1 cellular context compared by ENCODE assay signal in the genomic region with DNA sequence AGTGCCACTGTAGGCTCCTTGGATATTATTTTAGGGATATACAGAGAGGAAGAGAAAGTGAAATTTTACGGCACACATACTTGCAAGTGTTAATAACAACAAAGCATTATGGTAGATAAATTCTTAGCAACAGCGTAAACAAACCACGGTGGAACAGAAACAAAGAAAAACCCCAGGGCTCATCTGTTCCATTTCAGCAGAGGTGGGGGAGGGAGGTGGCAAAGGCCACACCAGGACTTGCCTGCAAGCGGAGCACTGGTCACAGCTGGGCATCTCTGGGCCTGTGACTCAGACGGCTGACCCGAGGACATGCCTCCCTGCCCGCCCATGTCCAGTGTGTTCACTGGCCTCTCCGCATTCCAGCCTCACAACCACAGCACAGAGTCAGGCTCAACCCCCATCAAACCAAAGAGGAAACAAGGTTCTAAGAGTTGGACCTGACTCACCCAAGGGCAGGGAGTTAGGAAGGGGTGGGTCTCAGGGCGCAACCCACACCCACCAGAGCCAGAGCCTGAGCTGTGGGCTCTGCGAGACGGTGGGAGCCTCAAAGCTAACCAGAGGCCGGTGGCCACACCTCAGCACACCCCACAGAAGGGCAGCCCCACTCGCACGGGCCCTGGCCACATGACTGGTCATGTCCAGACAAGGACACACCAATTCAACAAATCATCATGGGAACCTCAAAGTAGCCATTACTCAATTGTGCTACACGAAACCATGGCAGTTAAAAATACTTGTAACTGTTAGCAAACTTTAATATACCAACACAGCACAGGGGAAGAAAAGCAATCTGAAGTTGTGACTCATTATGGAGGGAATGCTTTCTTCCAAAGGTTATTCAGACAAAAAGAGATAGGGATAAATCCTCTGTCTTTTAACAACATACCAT.
TF ChIP-seq lines count a peak whose summit lies in the region.

No MANE protein-coding gene starts in this region.

TF ChIP-seq in HepG2, 621 proteins besides CTCF, POLR2A, EP300 and RAD21 (continued from another document):
- TF ChIP-seq, protein P1, sequence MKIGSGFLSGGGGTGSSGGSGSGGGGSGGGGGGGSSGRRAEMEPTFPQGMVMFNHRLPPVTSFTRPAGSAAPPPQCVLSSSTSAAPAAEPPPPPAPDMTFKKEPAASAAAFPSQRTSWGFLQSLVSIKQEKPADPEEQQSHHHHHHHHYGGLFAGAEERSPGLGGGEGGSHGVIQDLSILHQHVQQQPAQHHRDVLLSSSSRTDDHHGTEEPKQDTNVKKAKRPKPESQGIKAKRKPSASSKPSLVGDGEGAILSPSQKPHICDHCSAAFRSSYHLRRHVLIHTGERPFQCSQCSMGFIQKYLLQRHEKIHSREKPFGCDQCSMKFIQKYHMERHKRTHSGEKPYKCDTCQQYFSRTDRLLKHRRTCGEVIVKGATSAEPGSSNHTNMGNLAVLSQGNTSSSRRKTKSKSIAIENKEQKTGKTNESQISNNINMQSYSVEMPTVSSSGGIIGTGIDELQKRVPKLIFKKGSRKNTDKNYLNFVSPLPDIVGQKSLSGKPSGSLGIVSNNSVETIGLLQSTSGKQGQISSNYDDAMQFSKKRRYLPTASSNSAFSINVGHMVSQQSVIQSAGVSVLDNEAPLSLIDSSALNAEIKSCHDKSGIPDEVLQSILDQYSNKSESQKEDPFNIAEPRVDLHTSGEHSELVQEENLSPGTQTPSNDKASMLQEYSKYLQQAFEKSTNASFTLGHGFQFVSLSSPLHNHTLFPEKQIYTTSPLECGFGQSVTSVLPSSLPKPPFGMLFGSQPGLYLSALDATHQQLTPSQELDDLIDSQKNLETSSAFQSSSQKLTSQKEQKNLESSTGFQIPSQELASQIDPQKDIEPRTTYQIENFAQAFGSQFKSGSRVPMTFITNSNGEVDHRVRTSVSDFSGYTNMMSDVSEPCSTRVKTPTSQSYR (CRISPR knock-in tag; IDR thresholded peaks at IDR 0.05; ENCODE audit: borderline replicate concordance), result peak; percentile 90
- TF ChIP-seq ZBTB3 (CRISPR knock-in tag; IDR thresholded peaks at IDR 0.05; ENCODE audit: borderline replicate concordance, low read depth), result no peak
- no peak for TF ChIP-seq ZC3H13 (CRISPR knock-in tag; IDR thresholded peaks at IDR 0.05)
- 0 out of 2 replicates have a peak, but pooled peaks have one; percentile 55 for TF ChIP-seq AHR (CRISPR knock-in tag; IDR thresholded peaks at IDR 0.05)
- TF ChIP-seq U2AF1 (optimal IDR thresholded peaks at IDR 0.05; ENCODE audit: low read depth, low read length), result peak; percentile 60
- TF ChIP-seq ATM (IDR thresholded peaks at IDR 0.05; ENCODE audit: borderline replicate concordance), result no peak
- no peak for TF ChIP-seq PAWR (CRISPR knock-in tag; IDR thresholded peaks at IDR 0.05; ENCODE audit: borderline replicate concordance)
- TF ChIP-seq TGIF2 (CRISPR knock-in tag; IDR thresholded peaks at IDR 0.05), result peak; percentile 53; the same call in 1 of the 2 replicates
- no peak for TF ChIP-seq CENPT (CRISPR knock-in tag; IDR thresholded peaks at IDR 0.05; ENCODE audit: low read depth)
- TF ChIP-seq ZNF564 (CRISPR knock-in tag; IDR thresholded peaks at IDR 0.05), result no peak
- TF ChIP-seq ZNF207 (IDR thresholded peaks at IDR 0.05; ENCODE audit: borderline replicate concordance), result no peak
- TF ChIP-seq ZNF20 (CRISPR knock-in tag; IDR thresholded peaks at IDR 0.05), result no peak
- TF ChIP-seq RFX1 (IDR thresholded peaks at IDR 0.05), result peak; percentile 44; the same call in 1 of the 2 replicates
- TF ChIP-seq ZFP90 (CRISPR knock-in tag; IDR thresholded peaks at IDR 0.05; ENCODE audit: borderline replicate concordance), result peak; percentile 74; the same call in 1 of the 2 replicates
- TF ChIP-seq, protein P2, sequence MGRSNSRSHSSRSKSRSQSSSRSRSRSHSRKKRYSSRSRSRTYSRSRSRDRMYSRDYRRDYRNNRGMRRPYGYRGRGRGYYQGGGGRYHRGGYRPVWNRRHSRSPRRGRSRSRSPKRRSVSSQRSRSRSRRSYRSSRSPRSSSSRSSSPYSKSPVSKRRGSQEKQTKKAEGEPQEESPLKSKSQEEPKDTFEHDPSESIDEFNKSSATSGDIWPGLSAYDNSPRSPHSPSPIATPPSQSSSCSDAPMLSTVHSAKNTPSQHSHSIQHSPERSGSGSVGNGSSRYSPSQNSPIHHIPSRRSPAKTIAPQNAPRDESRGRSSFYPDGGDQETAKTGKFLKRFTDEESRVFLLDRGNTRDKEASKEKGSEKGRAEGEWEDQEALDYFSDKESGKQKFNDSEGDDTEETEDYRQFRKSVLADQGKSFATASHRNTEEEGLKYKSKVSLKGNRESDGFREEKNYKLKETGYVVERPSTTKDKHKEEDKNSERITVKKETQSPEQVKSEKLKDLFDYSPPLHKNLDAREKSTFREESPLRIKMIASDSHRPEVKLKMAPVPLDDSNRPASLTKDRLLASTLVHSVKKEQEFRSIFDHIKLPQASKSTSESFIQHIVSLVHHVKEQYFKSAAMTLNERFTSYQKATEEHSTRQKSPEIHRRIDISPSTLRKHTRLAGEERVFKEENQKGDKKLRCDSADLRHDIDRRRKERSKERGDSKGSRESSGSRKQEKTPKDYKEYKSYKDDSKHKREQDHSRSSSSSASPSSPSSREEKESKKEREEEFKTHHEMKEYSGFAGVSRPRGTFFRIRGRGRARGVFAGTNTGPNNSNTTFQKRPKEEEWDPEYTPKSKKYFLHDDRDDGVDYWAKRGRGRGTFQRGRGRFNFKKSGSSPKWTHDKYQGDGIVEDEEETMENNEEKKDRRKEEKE (IDR thresholded peaks at IDR 0.05), result no peak
- no peak for TF ChIP-seq ZNF484 (CRISPR knock-in tag; IDR thresholded peaks at IDR 0.05; ENCODE audit: borderline replicate concordance, low read depth)
- TF ChIP-seq ZNF17 (CRISPR knock-in tag; IDR thresholded peaks at IDR 0.05), result no peak
- TF ChIP-seq ZNF710 (CRISPR knock-in tag; IDR thresholded peaks at IDR 0.05; ENCODE audit: borderline replicate concordance), result no peak
- TF ChIP-seq, protein P3, sequence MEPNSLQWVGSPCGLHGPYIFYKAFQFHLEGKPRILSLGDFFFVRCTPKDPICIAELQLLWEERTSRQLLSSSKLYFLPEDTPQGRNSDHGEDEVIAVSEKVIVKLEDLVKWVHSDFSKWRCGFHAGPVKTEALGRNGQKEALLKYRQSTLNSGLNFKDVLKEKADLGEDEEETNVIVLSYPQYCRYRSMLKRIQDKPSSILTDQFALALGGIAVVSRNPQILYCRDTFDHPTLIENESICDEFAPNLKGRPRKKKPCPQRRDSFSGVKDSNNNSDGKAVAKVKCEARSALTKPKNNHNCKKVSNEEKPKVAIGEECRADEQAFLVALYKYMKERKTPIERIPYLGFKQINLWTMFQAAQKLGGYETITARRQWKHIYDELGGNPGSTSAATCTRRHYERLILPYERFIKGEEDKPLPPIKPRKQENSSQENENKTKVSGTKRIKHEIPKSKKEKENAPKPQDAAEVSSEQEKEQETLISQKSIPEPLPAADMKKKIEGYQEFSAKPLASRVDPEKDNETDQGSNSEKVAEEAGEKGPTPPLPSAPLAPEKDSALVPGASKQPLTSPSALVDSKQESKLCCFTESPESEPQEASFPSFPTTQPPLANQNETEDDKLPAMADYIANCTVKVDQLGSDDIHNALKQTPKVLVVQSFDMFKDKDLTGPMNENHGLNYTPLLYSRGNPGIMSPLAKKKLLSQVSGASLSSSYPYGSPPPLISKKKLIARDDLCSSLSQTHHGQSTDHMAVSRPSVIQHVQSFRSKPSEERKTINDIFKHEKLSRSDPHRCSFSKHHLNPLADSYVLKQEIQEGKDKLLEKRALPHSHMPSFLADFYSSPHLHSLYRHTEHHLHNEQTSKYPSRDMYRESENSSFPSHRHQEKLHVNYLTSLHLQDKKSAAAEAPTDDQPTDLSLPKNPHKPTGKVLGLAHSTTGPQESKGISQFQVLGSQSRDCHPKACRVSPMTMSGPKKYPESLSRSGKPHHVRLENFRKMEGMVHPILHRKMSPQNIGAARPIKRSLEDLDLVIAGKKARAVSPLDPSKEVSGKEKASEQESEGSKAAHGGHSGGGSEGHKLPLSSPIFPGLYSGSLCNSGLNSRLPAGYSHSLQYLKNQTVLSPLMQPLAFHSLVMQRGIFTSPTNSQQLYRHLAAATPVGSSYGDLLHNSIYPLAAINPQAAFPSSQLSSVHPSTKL (CRISPR knock-in tag; IDR thresholded peaks at IDR 0.05), result peak; percentile 76; the same call in 1 of the 2 replicates
- peak; percentile 63 for TF ChIP-seq RBFOX2 (IDR thresholded peaks at IDR 0.05; ENCODE audit: low read depth, low read length)
- no peak for TF ChIP-seq TSC22D2 (CRISPR knock-in tag; IDR thresholded peaks at IDR 0.05; ENCODE audit: borderline replicate concordance)
- peak; percentile 84 for TF ChIP-seq RXRB (CRISPR knock-in tag; IDR thresholded peaks at IDR 0.05; ENCODE audit: borderline replicate concordance)
- TF ChIP-seq SAFB2 (CRISPR knock-in tag; IDR thresholded peaks at IDR 0.05; ENCODE audit: borderline replicate concordance, low read depth), result 0 out of 2 replicates have a peak, but pooled peaks have one; percentile 67
